ENCODE assay signal across 1 cellular context in genomic region chr17:21458036-21458435, GRCh38.
TF ChIP-seq lines count a peak whose summit lies in the region.

No MANE protein-coding gene starts in this region.

TF ChIP-seq in GM23338, 12 proteins besides CTCF, POLR2A, EP300 and RAD21 (continued from another document):
- no peak for TF ChIP-seq ZNF462 (CRISPR knock-in tag; IDR thresholded peaks at IDR 0.05)
- no peak for TF ChIP-seq EZH2 (IDR thresholded peaks at IDR 0.05; ENCODE audit: low read depth, unreplicated experiment)
- TF ChIP-seq REST (IDR thresholded peaks at IDR 0.05; ENCODE audit: unreplicated experiment), result no peak
- TF ChIP-seq ZNF331 (CRISPR knock-in tag; IDR thresholded peaks at IDR 0.05; ENCODE audit: low read depth), result no peak
- TF ChIP-seq NANOG (IDR thresholded peaks at IDR 0.05; ENCODE audit: borderline replicate concordance), result no peak
- TF ChIP-seq, protein P1, sequence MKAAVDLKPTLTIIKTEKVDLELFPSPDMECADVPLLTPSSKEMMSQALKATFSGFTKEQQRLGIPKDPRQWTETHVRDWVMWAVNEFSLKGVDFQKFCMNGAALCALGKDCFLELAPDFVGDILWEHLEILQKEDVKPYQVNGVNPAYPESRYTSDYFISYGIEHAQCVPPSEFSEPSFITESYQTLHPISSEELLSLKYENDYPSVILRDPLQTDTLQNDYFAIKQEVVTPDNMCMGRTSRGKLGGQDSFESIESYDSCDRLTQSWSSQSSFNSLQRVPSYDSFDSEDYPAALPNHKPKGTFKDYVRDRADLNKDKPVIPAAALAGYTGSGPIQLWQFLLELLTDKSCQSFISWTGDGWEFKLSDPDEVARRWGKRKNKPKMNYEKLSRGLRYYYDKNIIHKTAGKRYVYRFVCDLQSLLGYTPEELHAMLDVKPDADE (IDR thresholded peaks at IDR 0.05), result no peak
- no peak for TF ChIP-seq JUNB (IDR thresholded peaks at IDR 0.05; ENCODE audit: unreplicated experiment)
- no peak for TF ChIP-seq CREB1 (CRISPR knock-in tag; IDR thresholded peaks at IDR 0.05; ENCODE audit: low read depth)
- TF ChIP-seq ZNF114 (CRISPR knock-in tag; IDR thresholded peaks at IDR 0.05), result no peak
- TF ChIP-seq POLR2AphosphoS5 (IDR thresholded peaks at IDR 0.05; ENCODE audit: low read depth), result no peak
